1 cellular context compared by ENCODE assay signal in genomic region chr16:89691986-89692569, GRCh38.
TF ChIP-seq lines count a peak whose summit lies in the region.

No MANE protein-coding gene starts in this region.

TF ChIP-seq in K562, 482 proteins besides CTCF, POLR2A, EP300 and RAD21:
- peak; percentile 49 for TF ChIP-seq POLR2G (IDR thresholded peaks at IDR 0.05; ENCODE audit: low read depth, low read length)
- TF ChIP-seq AFF1 (IDR thresholded peaks at IDR 0.05; ENCODE audit: low read depth in 1 of 2, partially characterized antibody in 2 of 2), result no peak
- peak; percentile 45 for TF ChIP-seq RBFOX2 (IDR thresholded peaks at IDR 0.05; ENCODE audit: low read depth, low read length)
